In the genomic region with DNA sequence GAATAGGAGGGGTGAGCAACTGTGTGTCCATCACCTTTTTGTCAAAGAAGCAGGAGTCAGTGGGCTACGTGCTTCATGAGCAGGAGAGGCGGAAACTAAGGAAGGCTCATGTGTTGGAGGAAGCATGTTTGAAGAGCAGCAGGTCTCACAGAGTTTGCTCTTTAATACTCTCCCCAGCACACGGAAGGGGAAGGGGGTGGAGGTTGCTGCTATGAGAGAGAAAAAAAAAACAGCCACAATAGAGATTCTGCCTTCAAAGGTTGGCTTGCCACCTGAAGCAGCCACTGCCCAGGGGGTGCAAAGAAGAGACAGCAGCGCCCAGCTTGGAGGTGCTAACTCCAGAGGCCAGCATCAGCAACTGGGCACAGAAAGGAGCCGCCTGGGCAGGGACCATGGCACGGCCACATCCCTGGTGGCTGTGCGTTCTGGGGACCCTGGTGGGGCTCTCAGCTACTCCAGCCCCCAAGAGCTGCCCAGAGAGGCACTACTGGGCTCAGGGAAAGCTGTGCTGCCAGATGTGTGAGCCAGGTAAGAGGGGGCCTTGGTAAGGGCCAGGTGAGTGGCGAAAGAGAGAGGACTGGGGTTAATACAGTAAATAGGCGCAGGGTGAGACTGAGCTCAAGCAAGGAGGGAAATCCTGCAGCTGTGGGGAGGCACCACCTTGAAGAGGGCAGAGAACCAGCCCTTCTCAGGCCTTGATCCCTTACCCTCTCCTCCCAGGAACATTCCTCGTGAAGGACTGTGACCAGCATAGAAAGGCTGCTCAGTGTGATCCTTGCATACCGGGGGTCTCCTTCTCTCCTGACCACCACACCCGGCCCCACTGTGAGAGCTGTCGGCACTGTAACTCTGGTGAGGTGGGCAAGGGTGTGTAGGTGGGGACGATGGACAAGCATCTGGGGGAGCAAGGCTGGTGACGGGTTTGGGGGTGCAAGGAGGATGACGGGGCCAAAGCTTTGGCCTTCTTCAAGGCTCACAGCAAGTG, we compare ENCODE assay signal across 13 cellular contexts. TPM values are rescaled to one million over a fixed set of nuclear protein-coding genes. Genes with fewer than 3 reads are reported as not detected.
A peak's percentile ranks its signal among the peaks of the same experiment; 100 is the strongest.
DNase-seq lines count a peak whose midpoint lies in the region; ATAC-seq, FAIRE-seq and TF ChIP-seq lines count a peak whose summit lies in the region.
"Had no signal": no experiment of that assay in that cellular context is flagged by ENCODE, and none has a peak within 500 bp of the region (broad histone marks: within the 10 kb centered on the region; RNA-seq: fewer than 3 reads in every experiment).

A gene (plus strand): TSS at position 252 of the 985 bp plus-strand sequence. CDS start 141 bp downstream, at position 393.

- H3K9me3 ChIP-seq in MM.1S (replicated peaks; ENCODE audit: insufficient read depth, low read length) = no peaks in the 10 kb centered on the region
- no peaks in the 10 kb centered on the region for H3K9me3 ChIP-seq in GM12878 (replicated peaks; ENCODE audit: control insufficient read depth, insufficient read depth, low read length)

- in situ Hi-C loops in GM12878 (cut with MboI) = no loop called here

- H3K36me3 ChIP-seq in MM.1S (replicated peaks; ENCODE audit: insufficient read depth, low read length) = no peaks in the 10 kb centered on the region
- 0 out of 4 replicates have a peak, but pooled peaks cover 0 to 4% of the 10 kb centered on the region in 2 experiments for H3K36me3 ChIP-seq in GM12878 (ENCODE audit: control insufficient read depth in 2 of 2, insufficient read depth in 2 of 2, low read length in 1 of 2)

- FAIRE-seq in GM12878 (lab: Jason Lieb, UNC) = no peak

- H4K20me1 ChIP-seq in MM.1S (ENCODE audit: insufficient read depth, low read length) = no peaks in the 10 kb centered on the region
- no peaks in the 10 kb centered on the region for H4K20me1 ChIP-seq in GM12878 (ENCODE audit: control insufficient read depth, insufficient read depth)

- ATAC-seq in activated CD4-positive, CD25-positive, alpha-beta regulatory T cell treated with anti-CD3 and anti-CD28 coated beads, Interleukin-2, amount 50 U/mL, for 24 hours = peak; percentile 16 to 20
- ATAC-seq in GM12878 = peak; percentile 20
- no peak for ATAC-seq in GM18868 (IDR thresholded peaks at IDR 0.05; ENCODE audit: unreplicated experiment)
- ATAC-seq in GM21515 (IDR thresholded peaks at IDR 0.05; ENCODE audit: unreplicated experiment) = no peak

- H3K4me3 ChIP-seq in MM.1S (ENCODE audit: low read length) = no peak within 1 kb of the TSS
- peak within 1 kb of the TSS; percentile 86 for H3K4me3 ChIP-seq in GM12878

- RAD21 ChIA-PET in GM12878 (lab: Charles Lee; ENCODE audit: unreplicated experiment) = interaction anchor here (0.6 to 17.1 kb wide), 9 partner anchors 7 to 190 kb away, joined by 3 to 319 read pairs (median 5); a partner anchor contains a TSS

- SMC1A ChIA-PET in GM12878 (lab: Charles Lee; ENCODE audit: uncharacterized antibody, unreplicated experiment) = interaction anchor here (1.1 to 9.8 kb wide), 10 partner anchors 7 to 406 kb away, joined by 3 to 168 read pairs (median 22); a partner anchor contains a TSS

- H3K4me1 ChIP-seq in MM.1S (ENCODE audit: low read length) (peaks cover 41% of the 10 kb centered on the region), GM12878 (ENCODE audit: control insufficient read depth, insufficient read depth, low read length) (peaks cover 48% of the 10 kb centered on the region)

- WGBS in GM12878 (ENCODE audit: insufficient coverage, insufficient replicate concordance, low lambda C conversion rate, missing lambda C conversion rate) = 0% methylated on average over 16 of the region's 16 CpGs

- peak; percentile 56 for TF ChIP-seq POLR2A in GM12878 (IDR thresholded peaks at IDR 0.05; ENCODE audit: low read depth, low read length)

- peak within 1 kb of the TSS; percentile 24 for H2AFZ ChIP-seq in MM.1S (ENCODE audit: low read length)
- H2AFZ ChIP-seq in GM12878 (ENCODE audit: control insufficient read depth, low read depth, low read length) = no peak within 1 kb of the TSS

- H3K9me2 ChIP-seq in MM.1S (replicated peaks; ENCODE audit: insufficient read depth, low read length) = no peaks in the 10 kb centered on the region

- CTCF ChIA-PET in GM12878 (lab: Yijun Ruan, JAX) = interaction anchor here (1.0 to 7.2 kb wide), 11 partner anchors 7 to 119 kb away, joined by 4 to 79 read pairs (median 13); a partner anchor contains a TSS

- H3K79me2 ChIP-seq in MM.1S (ENCODE audit: low read length) = no peaks in the 10 kb centered on the region
- peaks cover 62% of the 10 kb centered on the region for H3K79me2 ChIP-seq in GM12878 (ENCODE audit: control insufficient read depth, insufficient read depth, low read length)

- no peak for TF ChIP-seq CTCF in MM.1S (IDR thresholded peaks at IDR 0.05; ENCODE audit: low read length)
- TF ChIP-seq CTCF in GM12878 (IDR thresholded peaks at IDR 0.05 in 2 of 3, conservative IDR thresholded peaks at IDR 0.05 in 1 of 3; ENCODE audit: control insufficient read depth in 2 of 3, extremely low read depth in 1 of 3, insufficient read depth in 1 of 3, low read depth in 3 of 3, low read length in 3 of 3) = no peak

- TSS peak; percentile 88 for BruUV-seq in GM12878 (replicated peaks; lab: Mats Ljungman, UMichigan)

- H3K9ac ChIP-seq in MM.1S (ENCODE audit: low read length) (no peak within 1 kb of the TSS; the same call in 1 of the 2 replicates), GM12878 (ENCODE audit: control insufficient read depth, insufficient read depth, low read length) (peak within 1 kb of the TSS; percentile 84)

- no peak for TF ChIP-seq RAD21 in GM12878 (IDR thresholded peaks at IDR 0.05; ENCODE audit: insufficient read depth, low read depth, low read length)

- no peak for DNase-seq in activated CD4-positive, CD25-positive, alpha-beta regulatory T cell (lab: John Stamatoyannopoulos, UW)
- DNase-seq in MM.1S = no peak
- DNase-seq in GM12878 (ENCODE audit: low read depth, low spot score) = no peak
- peak; percentile 49 for DNase-seq in stimulated activated CD8-positive, alpha-beta memory T cell treated with anti-CD3 and anti-CD28 coated beads, Interleukin-4, amount 100 ng/mL, for 48 hours
- DNase-seq in NCI-H345 (lab: John Stamatoyannopoulos, UW) = no peak
- DNase-seq: 8988T, midbrain, NCI-H1048, NCI-H748 treated with DMSO at 0.1 percent for 48 hours had no signal

- H3K4me2 ChIP-seq in MM.1S (ENCODE audit: low read depth, low read length) = peak within 1 kb of the TSS; percentile 41; the same call in 1 of the 2 replicates
- peak within 1 kb of the TSS; percentile 99 for H3K4me2 ChIP-seq in GM12878 (ENCODE audit: control insufficient read depth, insufficient read depth)

- H3K27ac ChIP-seq in MM.1S (ENCODE audit: low read length) (peak within 1 kb of the TSS; percentile 85; the same call in 1 of the 2 replicates), GM12878 (ENCODE audit: control insufficient read depth, insufficient read depth) (peak within 1 kb of the TSS; percentile 99)

- peaks cover 22% of the 10 kb centered on the region for H3F3A ChIP-seq in MM.1S (ENCODE audit: insufficient read depth, low read length)

- H3K27me3 ChIP-seq in MM.1S (replicated peaks; ENCODE audit: insufficient read depth, low read length) (no peaks in the 10 kb centered on the region), GM12878 (replicated peaks in 1 of 2; ENCODE audit: control insufficient read depth in 2 of 2, insufficient read depth in 2 of 2, low read length in 1 of 2) (no peaks in the 10 kb centered on the region)

- POLR2A ChIA-PET in GM12878 (lab: Charles Lee) = interaction anchor here (0.5 to 17.5 kb wide), 12 partner anchors 7 to 191 kb away, joined by 3 to 384 read pairs (median 15); a partner anchor contains a TSS

- TF ChIP-seq EP300 in GM12878 (IDR thresholded peaks at IDR 0.05; ENCODE audit: borderline replicate concordance in 1 of 2, control insufficient read depth in 1 of 2, low read depth in 2 of 2, low read length in 2 of 2) = no peak

- intact Hi-C loops in GM12878 (cut with micrococcal nuclease; ENCODE audit: unreplicated experiment) = no loop called here

RNA-seq across cellular contexts. Expression of the gene that starts here (rescaled TPM):
- 30.2 TPM in 2 replicates for total RNA-seq in GM12878 (2013; cell fraction: nucleolus; rRNA removed)
- total RNA-seq in GM12878 (2014; rRNA removed) = 164 and 184 TPM in 2 replicates
- 66.8 and 66.9 TPM in 2 replicates for total RNA-seq in GM12878 (2014; rRNA removed; fragmentation: Illumina TruSeq; extraction: Trizol)
- total RNA-seq in GM12878 (2021) = 116 and 117 TPM in 2 replicates
- polyA plus RNA-seq in GM12878 (2011; ENCODE audit: low read depth) = 81.7 TPM
- 14.7 and 32.0 TPM in 2 replicates for polyA plus RNA-seq in GM12878 (2011; rRNA removed)
- polyA plus RNA-seq in GM12878 (2011; cell fraction: cytosol; rRNA removed) = 51.3 and 56.6 TPM in 2 replicates
- 21.4 TPM in 2 replicates for polyA plus RNA-seq in GM12878 (2011; cell fraction: nucleus; rRNA removed)
- polyA plus RNA-seq in GM12878 (2012) = 142 and 178 TPM in 2 replicates
- 24.2 and 96.1 TPM in 2 replicates for polyA plus RNA-seq in GM12878 (2014; fragmentation: Illumina TruSeq; extraction: Trizol)
- 10 to 100 TPM in 1 of 2 experiments, 1 to 10 TPM in 1; 4.9 to 15.0 TPM for polyA plus RNA-seq in GM12878 (2014; fragmentation: Nextera tagmentation; extraction: Ambion mirVana)
- 140 and 158 TPM in 2 replicates for polyA plus RNA-seq in GM12878 (2014; rRNA removed)
- polyA plus RNA-seq in GM12878 (2016; fragmentation: Nextera tagmentation; extraction: Ambion mirVana) = 100 to 1,000 TPM; 127 to 135 TPM
- polyA minus RNA-seq in GM12878 (2011; rRNA and poly(A)+ RNA removed) = 24.5 and 40.9 TPM in 2 replicates
- polyA minus RNA-seq in GM12878 (2011; cell fraction: cytosol; rRNA and poly(A)+ RNA removed) = 11.7 and 13.5 TPM in 2 replicates
- 8.7 and 10.6 TPM in 2 replicates for polyA minus RNA-seq in GM12878 (2011; cell fraction: nucleus; rRNA and poly(A)+ RNA removed)
- total RNA-seq: dermis microvascular lymphatic vessel endothelial cell had no signal

Comparison
In these comparisons a context has a peak if more than half of its experiments do, and no peak if none do; other contexts are left out.
1. ATAC-seq: peak in activated CD4-positive, CD25-positive, alpha-beta regulatory T cell treated with anti-CD3 and anti-CD28 coated beads, Interleukin-2, amount 50 U/mL, for 24 hours (2 of 2) and GM12878 (single experiment); none in GM18868 (single experiment) and GM21515 (single experiment).